Comparison of ENCODE assay signal across 8 cellular contexts in genomic region chr7:128425851-128426250, GRCh38. TPM values are rescaled to one million over a fixed set of nuclear protein-coding genes. Genes with fewer than 3 reads are reported as not detected.
DNase-seq lines count a peak whose midpoint lies in the region; ATAC-seq and TF ChIP-seq lines count a peak whose summit lies in the region.

No MANE protein-coding gene starts in this region.

- TF ChIP-seq CTCF in VCaP (conservative IDR thresholded peaks at IDR 0.05) = peak; percentile 89
- TF ChIP-seq CTCF in breast epithelium (IDR thresholded peaks at IDR 0.05) = peak; percentile 71 to 74 (median 72)

- H3K27ac ChIP-seq in VCaP (no peak overlapping the region), breast epithelium (no peak overlapping the region)

- ATAC-seq in GM18909 (IDR thresholded peaks at IDR 0.05; ENCODE audit: poor library complexity, unreplicated experiment) = no peak

- H3K27me3 ChIP-seq in breast epithelium = no peaks in the 10 kb centered on the region

- DNase-seq in NCI-H1105 treated with DMSO at 0.1 percent for 48 hours (lab: John Stamatoyannopoulos, UW) (peak; percentile 20), NCI-H1105 (lab: John Stamatoyannopoulos, UW) (no peak), NCI-H146 treated with DMSO at 0.1 percent for 48 hours (lab: John Stamatoyannopoulos, UW; ENCODE audit: unreplicated experiment) (peak; percentile 29), breast epithelium (ENCODE audit: low spot score in 2 of 2) (no peak), kidney glomerular epithelial cell (lab: John Stamatoyannopoulos, UW) (peak; percentile 54)
- DNase-seq in stimulated activated CD4-positive, alpha-beta T cell treated with anti-CD3 and anti-CD28 coated beads, Interleukin-4, amount 100 ng/mL, for 4 hours = peak; percentile 66 to 79

- no peaks in the 10 kb centered on the region for H3K9me3 ChIP-seq in breast epithelium

- TF ChIP-seq POLR2A in breast epithelium (IDR thresholded peaks at IDR 0.05) = no peak

- intact Hi-C loops in breast epithelium (cut with DNase I; ENCODE audit: low total_unique reads) = no loop called here

- H3K4me3 ChIP-seq in breast epithelium = no peak overlapping the region

- H3K36me3 ChIP-seq in breast epithelium = no peaks in the 10 kb centered on the region

- no peaks in the 10 kb centered on the region for H3K4me1 ChIP-seq in breast epithelium

RNA-seq across cellular contexts. Expression of gene IMPDH1, which starts 16.1 kb away (rescaled TPM):
- 10 to 100 TPM; 31.8 to 68.8 (median 58.2) TPM for total RNA-seq in breast epithelium

RNA-seq across cellular contexts. Expression of gene HILPDA, which starts 29.8 kb away (rescaled TPM):
- total RNA-seq in breast epithelium = 10 to 100 TPM; 25.3 to 34.4 (median 27.7) TPM

RNA-seq across cellular contexts. Expression of gene METTL2B, which starts 50.7 kb away (rescaled TPM):
- 10 to 100 TPM; 19.4 to 28.7 (median 23.6) TPM for total RNA-seq in breast epithelium

Comparison
In these comparisons a context has a peak if more than half of its experiments do, and no peak if none do; other contexts are left out.
1. DNase-seq: peak in NCI-H1105 treated with DMSO at 0.1 percent for 48 hours (single experiment), NCI-H146 treated with DMSO at 0.1 percent for 48 hours (single experiment), kidney glomerular epithelial cell (single experiment) and stimulated activated CD4-positive, alpha-beta T cell treated with anti-CD3 and anti-CD28 coated beads, Interleukin-4, amount 100 ng/mL, for 4 hours (2 of 2); none in NCI-H1105 (single experiment) and breast epithelium (0 of 2).